Comparison of ENCODE assay signal across 16 cellular contexts in the genomic region with DNA sequence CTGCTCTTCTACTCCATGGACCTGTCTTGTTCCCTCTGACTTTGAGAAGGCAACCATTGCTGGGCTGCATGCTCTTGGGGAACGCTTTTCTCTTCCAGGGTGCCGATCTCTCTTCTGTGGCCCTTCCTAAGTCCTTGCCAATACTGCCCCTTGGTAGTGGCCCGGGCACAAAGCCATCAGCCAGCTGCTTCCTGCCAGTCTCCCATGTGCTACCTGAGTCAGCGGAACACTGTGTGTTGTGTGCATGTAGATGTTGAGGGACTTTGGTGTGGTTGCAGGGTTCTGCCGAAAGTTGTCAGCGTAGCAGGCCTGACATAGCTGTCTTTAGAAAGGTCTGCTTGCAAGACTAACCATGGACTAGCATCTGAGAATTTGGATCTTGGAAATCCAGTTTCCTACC. TPM values are rescaled to one million over a fixed set of nuclear protein-coding genes. Genes with fewer than 3 reads are reported as not detected.
DNase-seq lines count a peak whose midpoint lies in the region; ATAC-seq and TF ChIP-seq lines count a peak whose summit lies in the region.
"Had no signal": no experiment of that assay in that cellular context is flagged by ENCODE, and none has a peak within 500 bp of the region (broad histone marks: within the 10 kb centered on the region; RNA-seq: fewer than 3 reads in every experiment).

No MANE protein-coding gene starts in this region.

- H3K9me3 ChIP-seq in thymus (ENCODE audit: control insufficient read depth), result no peaks in the 10 kb centered on the region
- H3K9me3 ChIP-seq: breast epithelium, gastrocnemius medialis had no signal

- CTCF ChIA-PET in activated CD8-positive, alpha-beta T cell treated with anti-CD3 and anti-CD28 coated beads, Interleukin-2, amount 10 ng/mL, durations not matched to agents 7 days and 5 days (lab: Charles Lee), result interaction anchor here (0.7 to 2.8 kb wide), 16 partner anchors 9 to 171 kb away, joined by 3 to 20 read pairs (median 4); no protein-coding TSS in a partner anchor

- DNase-seq in stimulated activated CD4-positive, alpha-beta T cell treated with anti-CD3 and anti-CD28 coated beads, Interleukin-15, amount 100 ng/mL, for 24 hours, result peak; percentile 31
- DNase-seq in stimulated activated CD4-positive, alpha-beta T cell treated with anti-CD3 and anti-CD28 coated beads, Interleukin-12 subunit alpha, Interleukin-12 subunit beta, amount 100 ng/mL, for 4 hours, result no peak
- DNase-seq in activated CD8-positive, alpha-beta T cell treated with anti-CD3 and anti-CD28 coated beads, Interleukin-2, amount 10 ng/mL, durations not matched to agents 7 days and 5 days, result peak; percentile 67
- peak in 1 of 2 donors; percentile 23 for DNase-seq in central memory CD8-positive, alpha-beta T cell (ENCODE audit: low spot score in 2 of 2)
- no peak for DNase-seq in HPDE6-E6E7 (ENCODE audit: extremely low spot score)
- DNase-seq in epidermal melanocyte (ENCODE audit: insufficient read length, low spot score), result no peak
- DNase-seq in dorsolateral prefrontal cortex, result no peak
- DNase-seq: DMS153, H9, KBM-7, NCI-H1436, NCI-H510A had no signal

- H3K4me1 ChIP-seq in thymus (ENCODE audit: control insufficient read depth, insufficient read depth, low read length), result peaks cover 34% of the 10 kb centered on the region
- H3K4me1 ChIP-seq: breast epithelium, gastrocnemius medialis had no signal

- no peaks in the 10 kb centered on the region for H3K27me3 ChIP-seq in thymus (ENCODE audit: control insufficient read depth, insufficient read depth)
- no peaks in the 10 kb centered on the region for H3K27me3 ChIP-seq in dorsolateral prefrontal cortex
- H3K27me3 ChIP-seq: breast epithelium, gastrocnemius medialis had no signal

- TF ChIP-seq CTCF in dorsolateral prefrontal cortex (IDR thresholded peaks at IDR 0.05 in 54 of 56, conservative IDR thresholded peaks at IDR 0.05 in 2 of 56; ENCODE audit: low read depth in 1 of 56, partially characterized antibody in 56 of 56), result no peak

- no peak overlapping the region for H3K4me3 ChIP-seq in thymus (ENCODE audit: low read length)
- H3K4me3 ChIP-seq in dorsolateral prefrontal cortex, result no peak overlapping the region
- H3K4me3 ChIP-seq: breast epithelium, gastrocnemius medialis had no signal

- no peaks in the 10 kb centered on the region for H3K27me3 Mint-ChIP-seq in activated CD8-positive, alpha-beta T cell treated with anti-CD3 and anti-CD28 coated beads, Interleukin-2, amount 10 ng/mL, durations not matched to agents 7 days and 5 days (ENCODE audit: low read depth)
- no peaks in the 10 kb centered on the region for H3K27me3 Mint-ChIP-seq in central memory CD8-positive, alpha-beta T cell

- WGBS in thymus, result 90% methylated on average over 6 of the region's 6 CpGs

- peak overlapping the region; percentile 36 for H3K27ac ChIP-seq in thymus (ENCODE audit: low read depth)
- no peak overlapping the region for H3K27ac ChIP-seq in dorsolateral prefrontal cortex
- H3K27ac ChIP-seq: breast epithelium, gastrocnemius medialis had no signal

- peaks cover 33% of the 10 kb centered on the region for H3K36me3 Mint-ChIP-seq in activated CD8-positive, alpha-beta T cell treated with anti-CD3 and anti-CD28 coated beads, Interleukin-2, amount 10 ng/mL, durations not matched to agents 7 days and 5 days (ENCODE audit: low read depth)
- H3K36me3 Mint-ChIP-seq in central memory CD8-positive, alpha-beta T cell (ENCODE audit: insufficient read depth), result no peaks in the 10 kb centered on the region

- no peak overlapping the region for H3K4me3 Mint-ChIP-seq in activated CD8-positive, alpha-beta T cell treated with anti-CD3 and anti-CD28 coated beads, Interleukin-2, amount 10 ng/mL, durations not matched to agents 7 days and 5 days
- H3K4me3 Mint-ChIP-seq in central memory CD8-positive, alpha-beta T cell, result no peak overlapping the region
- H3K4me3 Mint-ChIP-seq: H9 had no signal

- no peak overlapping the region for H3K27ac Mint-ChIP-seq in activated CD8-positive, alpha-beta T cell treated with anti-CD3 and anti-CD28 coated beads, Interleukin-2, amount 10 ng/mL, durations not matched to agents 7 days and 5 days
- no peak overlapping the region for H3K27ac Mint-ChIP-seq in central memory CD8-positive, alpha-beta T cell (ENCODE audit: low read depth)
- H3K27ac Mint-ChIP-seq: activated T-helper 2 cell treated with anti-CD3 and anti-CD28 coated beads, Interferon-gamma antibody, Interleukin-2, Interleukin-4, amounts not matched to agents 10 μg/mL and 5 μg/mL and 100 μg/mL, durations not matched to agents 14 hours and 24 hours and 36 hours; H9 had no signal

- POLR2A ChIA-PET in activated CD8-positive, alpha-beta T cell treated with anti-CD3 and anti-CD28 coated beads, Interleukin-2, amount 10 ng/mL, durations not matched to agents 7 days and 5 days (lab: Charles Lee), result no interaction called here

- intact Hi-C loops in dorsolateral prefrontal cortex (cut with DNase I), result no loop called here

- no peaks in the 10 kb centered on the region for H3K36me3 ChIP-seq in thymus (ENCODE audit: control insufficient read depth, insufficient read depth)
- H3K36me3 ChIP-seq: breast epithelium, gastrocnemius medialis had no signal

- peaks cover 16% of the 10 kb centered on the region for H3K4me1 Mint-ChIP-seq in activated CD8-positive, alpha-beta T cell treated with anti-CD3 and anti-CD28 coated beads, Interleukin-2, amount 10 ng/mL, durations not matched to agents 7 days and 5 days (ENCODE audit: low read depth)
- peaks cover 17% of the 10 kb centered on the region for H3K4me1 Mint-ChIP-seq in central memory CD8-positive, alpha-beta T cell

- peak; percentile 66 for ATAC-seq in activated CD8-positive, alpha-beta T cell treated with anti-CD3 and anti-CD28 coated beads, Interleukin-2, amount 10 ng/mL, durations not matched to agents 7 days and 5 days
- ATAC-seq in central memory CD8-positive, alpha-beta T cell (replicated peaks; ENCODE audit: extremely low read depth, poor library complexity, severe bottlenecking), result peak; percentile 53
- ATAC-seq: gastrocnemius medialis had no signal

- no peaks in the 10 kb centered on the region for H3K9me3 Mint-ChIP-seq in activated CD8-positive, alpha-beta T cell treated with anti-CD3 and anti-CD28 coated beads, Interleukin-2, amount 10 ng/mL, durations not matched to agents 7 days and 5 days (ENCODE audit: insufficient read depth)
- no peaks in the 10 kb centered on the region for H3K9me3 Mint-ChIP-seq in central memory CD8-positive, alpha-beta T cell
- H3K9me3 Mint-ChIP-seq: activated T-helper 2 cell treated with anti-CD3 and anti-CD28 coated beads, Interferon-gamma antibody, Interleukin-2, Interleukin-4, amounts not matched to agents 10 μg/mL and 5 μg/mL and 100 μg/mL, durations not matched to agents 14 hours and 24 hours and 36 hours; H9 had no signal

RNA-seq across cellular contexts. Expression of gene MGAT5, which starts 35.4 kb away (rescaled TPM):
- 10 to 100 TPM; 48.5 to 54.3 TPM for total RNA-seq in activated CD8-positive, alpha-beta T cell treated with anti-CD3 and anti-CD28 coated beads, Interleukin-2, amount 10 ng/mL, durations not matched to agents 7 days and 5 days
- polyA plus RNA-seq in thymus, result 8.8 TPM
- 10 to 100 TPM; 58.2 to 97.2 (median 74.5) TPM for total RNA-seq in dorsolateral prefrontal cortex

Comparison
In these comparisons a context has a peak if more than half of its experiments do, and no peak if none do; other contexts are left out.
1. DNase-seq: peak in stimulated activated CD4-positive, alpha-beta T cell treated with anti-CD3 and anti-CD28 coated beads, Interleukin-15, amount 100 ng/mL, for 24 hours (single experiment) and activated CD8-positive, alpha-beta T cell treated with anti-CD3 and anti-CD28 coated beads, Interleukin-2, amount 10 ng/mL, durations not matched to agents 7 days and 5 days (single experiment); none in stimulated activated CD4-positive, alpha-beta T cell treated with anti-CD3 and anti-CD28 coated beads, Interleukin-12 subunit alpha, Interleukin-12 subunit beta, amount 100 ng/mL, for 4 hours (single experiment), HPDE6-E6E7 (single experiment), epidermal melanocyte (single experiment) and dorsolateral prefrontal cortex (0 of 10).